ENCODE assay signal across 10 cellular contexts in genomic region chr1:12172959-12173358, GRCh38. TPM values are rescaled to one million over a fixed set of nuclear protein-coding genes. Genes with fewer than 3 reads are reported as not detected.
A peak's percentile ranks its signal among the peaks of the same experiment; 100 is the strongest.
DNase-seq lines count a peak whose midpoint lies in the region; ATAC-seq and TF ChIP-seq lines count a peak whose summit lies in the region.
"Had no signal": no experiment of that assay in that cellular context is flagged by ENCODE, and none has a peak within 500 bp of the region (broad histone marks: within the 10 kb centered on the region; RNA-seq: fewer than 3 reads in every experiment).

No MANE protein-coding gene starts in this region.

- peak overlapping the region; percentile 15 for H3K9ac ChIP-seq in mesenchymal stem cell (ENCODE audit: low read length)

- no peak for ATAC-seq in GM21723 (IDR thresholded peaks at IDR 0.05; ENCODE audit: unreplicated experiment)

- H3K4me3 Mint-ChIP-seq in activated naive CD4-positive, alpha-beta T cell treated with anti-CD3 and anti-CD28 coated beads for 36 hours: peak overlapping the region; percentile 74

- H3K4me1 ChIP-seq in ascending aorta: peaks cover 0 to 3% of the 10 kb centered on the region in 2 donors
- H3K4me1 ChIP-seq in mesenchymal stem cell (ENCODE audit: control insufficient read depth, insufficient read depth, low read depth, low read length): peaks cover 19% of the 10 kb centered on the region
- H3K4me1 ChIP-seq in tibial nerve: peaks cover 0 to 90% (median 59%) of the 10 kb centered on the region in 4 donors

- H3K4me3 ChIP-seq in ascending aorta (no peak overlapping the region), mesenchymal stem cell (ENCODE audit: insufficient read depth in 1 of 2, low read depth in 1 of 2, low read length in 2 of 2) (no peak overlapping the region), tibial nerve (no peak overlapping the region)

- H2AFZ ChIP-seq in mesenchymal stem cell (ENCODE audit: low read depth, low read length): no peak overlapping the region

- H3K4me2 ChIP-seq in mesenchymal stem cell (ENCODE audit: low read length, poor library complexity, severe bottlenecking): no peak overlapping the region

- peak overlapping the region in 1 of 2 experiments; percentile 85 for H3K18ac ChIP-seq in mesenchymal stem cell (ENCODE audit: low read depth in 1 of 2, low read length in 2 of 2)

- no peaks in the 10 kb centered on the region for H3K9me3 ChIP-seq in ascending aorta
- no peaks in the 10 kb centered on the region for H3K9me3 ChIP-seq in mesenchymal stem cell (ENCODE audit: control insufficient read depth, low read length)
- no peaks in the 10 kb centered on the region for H3K9me3 ChIP-seq in tibial nerve

- no peak overlapping the region for H4K8ac ChIP-seq in mesenchymal stem cell (ENCODE audit: low read length)

- WGBS in mesenchymal stem cell: 90% methylated on average over 2 of the region's 2 CpGs
- 93 to 95% methylated on average over 2 of the region's 2 CpGs for WGBS in tibial nerve, 2 donors

- peaks cover 91% of the 10 kb centered on the region for H3K4me1 Mint-ChIP-seq in activated naive CD4-positive, alpha-beta T cell treated with anti-CD3 and anti-CD28 coated beads for 36 hours (ENCODE audit: low read depth)

- H2BK5ac ChIP-seq in mesenchymal stem cell (ENCODE audit: low read depth, low read length, poor library complexity, severe bottlenecking): no peak overlapping the region

- H3K27me3 ChIP-seq in ascending aorta: no peaks in the 10 kb centered on the region
- no peaks in the 10 kb centered on the region for H3K27me3 ChIP-seq in mesenchymal stem cell (ENCODE audit: control insufficient read depth in 1 of 2, insufficient read depth in 1 of 2, low read length in 2 of 2)
- H3K27me3 ChIP-seq in tibial nerve: no peaks in the 10 kb centered on the region

- CTCF ChIA-PET in activated naive CD4-positive, alpha-beta T cell treated with anti-CD3 and anti-CD28 coated beads for 36 hours (lab: Charles Lee): interaction anchor here (1.7 kb wide), 1 partner anchor 10 kb away, joined by 5 read pairs; no protein-coding TSS in a partner anchor

- H3K36me3 Mint-ChIP-seq in activated naive CD4-positive, alpha-beta T cell treated with anti-CD3 and anti-CD28 coated beads for 36 hours (ENCODE audit: low read depth): peaks cover 40% of the 10 kb centered on the region

- no peaks in the 10 kb centered on the region for H3K36me3 ChIP-seq in ascending aorta
- H3K36me3 ChIP-seq in mesenchymal stem cell (ENCODE audit: control insufficient read depth in 1 of 2, insufficient read depth in 2 of 2, low read depth in 1 of 2, low read length in 2 of 2): no peaks in the 10 kb centered on the region
- no peaks in the 10 kb centered on the region for H3K36me3 ChIP-seq in tibial nerve

- H2AK5ac ChIP-seq in mesenchymal stem cell (ENCODE audit: low read length, severe bottlenecking): no peak overlapping the region

- peak overlapping the region; percentile 14 for H4K91ac ChIP-seq in mesenchymal stem cell (ENCODE audit: low read length)

- H3K27ac ChIP-seq in ascending aorta: peak overlapping the region; percentile 58 to 62
- no peak overlapping the region for H3K27ac ChIP-seq in mesenchymal stem cell (ENCODE audit: low read length, poor library complexity, severe bottlenecking)
- peak overlapping the region in 3 of 4 donors; percentile 74 to 89 (median 82) for H3K27ac ChIP-seq in tibial nerve

- no peaks in the 10 kb centered on the region for H3K79me1 ChIP-seq in mesenchymal stem cell (replicated peaks; ENCODE audit: low read length, poor library complexity, severe bottlenecking)

- H2BK15ac ChIP-seq in mesenchymal stem cell (ENCODE audit: low read depth, poor library complexity, severe bottlenecking): no peak overlapping the region

- no peak for DNase-seq in activated naive CD4-positive, alpha-beta T cell treated with anti-CD3 and anti-CD28 coated beads for 36 hours
- no peak for DNase-seq in activated naive CD4-positive, alpha-beta T cell (lab: John Stamatoyannopoulos, UW)
- DNase-seq in ascending aorta (ENCODE audit: low spot score in 2 of 2): no peak
- DNase-seq in mesenchymal stem cell: no peak
- no peak for DNase-seq in tibial nerve (ENCODE audit: low spot score in 2 of 2)
- DNase-seq in NCI-H1092 (lab: John Stamatoyannopoulos, UW): no peak
- no peak for DNase-seq in HUDEP-2 (lab: John Stamatoyannopoulos, UW; ENCODE audit: unreplicated experiment in 76 of 76)
- DNase-seq: NCI-H1105 treated with DMSO at 0.1 percent for 48 hours, NCI-H748 treated with DMSO at 0.1 percent for 48 hours had no signal

- TF ChIP-seq EP300 in tibial nerve (IDR thresholded peaks at IDR 0.05): no peak

- peaks cover 5% of the 10 kb centered on the region for H3K9me3 Mint-ChIP-seq in activated naive CD4-positive, alpha-beta T cell treated with anti-CD3 and anti-CD28 coated beads for 36 hours

- TF ChIP-seq POLR2A in tibial nerve (IDR thresholded peaks at IDR 0.05): no peak

- peak overlapping the region in 1 of 2 experiments; percentile 71 for H3K4ac ChIP-seq in mesenchymal stem cell (ENCODE audit: low read depth in 1 of 2, low read length in 2 of 2)

- H2BK120ac ChIP-seq in mesenchymal stem cell (ENCODE audit: low read depth, low read length): no peak overlapping the region

- intact Hi-C loops in activated naive CD4-positive, alpha-beta T cell treated with anti-CD3 and anti-CD28 coated beads for 36 hours (cut with micrococcal nuclease): loop anchor here (10.0 kb wide), 2 partner anchors 262 to 1532 kb away; partner anchors contain the start of gene PRDM2
- intact Hi-C loops in ascending aorta (cut with DNase I): no loop called here

- H3K23ac ChIP-seq in mesenchymal stem cell (ENCODE audit: low read length in 2 of 2): no peak overlapping the region

- no peaks in the 10 kb centered on the region for H3K27me3 Mint-ChIP-seq in activated naive CD4-positive, alpha-beta T cell treated with anti-CD3 and anti-CD28 coated beads for 36 hours (ENCODE audit: low read depth)

- TF ChIP-seq CTCF in ascending aorta (IDR thresholded peaks at IDR 0.05) (no peak), tibial nerve (IDR thresholded peaks at IDR 0.05) (no peak)

- peak overlapping the region; percentile 96 for H3K27ac Mint-ChIP-seq in activated naive CD4-positive, alpha-beta T cell treated with anti-CD3 and anti-CD28 coated beads for 36 hours

- peak overlapping the region in 1 of 2 experiments; percentile 84 for H2BK12ac ChIP-seq in mesenchymal stem cell (ENCODE audit: low read length in 2 of 2)

- H3K14ac ChIP-seq in mesenchymal stem cell (ENCODE audit: low read length in 2 of 2): no peak overlapping the region

RNA-seq across cellular contexts. Expression of gene TNFRSF1B, which starts 6.2 kb away (rescaled TPM):
- total RNA-seq in activated naive CD4-positive, alpha-beta T cell treated with anti-CD3 and anti-CD28 coated beads for 36 hours: 10 to 100 TPM; 69.4 to 75.7 TPM
- 139 TPM for total RNA-seq in ascending aorta
- 35.0 TPM for polyA plus RNA-seq in mesenchymal stem cell (2013, experiment 1 of 2)
- polyA plus RNA-seq in mesenchymal stem cell (2013, experiment 2 of 2): 35.2 TPM
- total RNA-seq in tibial nerve: 10 to 100 TPM; 27.4 to 62.1 (median 43.5) TPM

RNA-seq across cellular contexts. Expression of gene VPS13D, which starts 56.9 kb away (rescaled TPM):
- 10 to 100 TPM; 20.0 to 23.3 TPM for total RNA-seq in activated naive CD4-positive, alpha-beta T cell treated with anti-CD3 and anti-CD28 coated beads for 36 hours
- total RNA-seq in ascending aorta (28.3 TPM), tibial nerve (100 to 1,000 TPM in 3 of 4 donors, 10 to 100 TPM in 1; 99.2 to 132 (median 110) TPM)
- 6.3 TPM for polyA plus RNA-seq in mesenchymal stem cell (2013, experiment 1 of 2)
- polyA plus RNA-seq in mesenchymal stem cell (2013, experiment 2 of 2): 5.1 TPM
